ENCODE assay signal across 8 cellular contexts in the genomic region with DNA sequence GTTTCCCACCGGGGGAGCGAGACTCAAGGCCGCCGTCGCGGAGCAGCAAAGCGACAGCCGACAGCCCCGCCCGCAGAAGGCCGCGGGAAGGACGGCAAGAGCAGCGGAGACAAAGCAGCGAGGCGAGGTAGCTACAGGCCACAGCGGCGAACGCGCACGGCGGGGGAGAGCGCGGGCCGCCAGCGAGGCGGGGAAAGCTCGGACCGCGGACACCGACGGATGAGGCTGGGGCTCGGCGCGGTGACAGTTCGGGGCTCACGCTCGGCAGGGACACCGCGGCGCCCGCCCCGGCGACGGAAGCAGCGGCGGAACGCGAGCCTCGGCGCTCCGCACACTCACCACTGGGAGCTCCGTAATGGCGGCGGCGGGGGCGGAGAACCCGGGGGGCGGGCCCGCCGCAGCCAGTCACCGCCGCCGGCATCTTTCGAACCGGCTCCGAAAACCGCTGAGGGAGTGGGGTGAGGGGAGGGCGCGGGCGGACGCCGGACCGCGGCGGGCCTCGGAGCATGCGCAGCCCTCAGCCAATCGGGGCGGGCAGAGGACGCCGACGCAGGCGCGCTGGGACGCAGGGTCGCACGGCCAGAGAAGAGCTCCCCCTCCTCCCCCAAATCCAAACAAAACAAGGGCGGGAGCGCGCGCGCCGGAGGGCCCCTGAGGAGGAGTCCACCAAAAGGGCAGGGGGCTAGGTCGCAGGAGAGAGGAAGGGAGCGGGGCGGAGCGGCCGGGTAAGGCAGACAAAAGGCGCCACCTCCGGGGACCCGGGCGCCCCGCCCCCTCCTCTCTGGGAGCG. TPM values are rescaled to one million over a fixed set of nuclear protein-coding genes. Genes with fewer than 3 reads are reported as not detected.
A peak's percentile ranks its signal among the peaks of the same experiment; 100 is the strongest.
DNase-seq lines count a peak whose midpoint lies in the region; ATAC-seq and TF ChIP-seq lines count a peak whose summit lies in the region.

No MANE protein-coding gene starts in this region.

- no peaks in the 10 kb centered on the region for H3K27me3 ChIP-seq in spleen (replicated peaks in 1 of 7)

- peak; percentile 85 for TF ChIP-seq POLR2A in GM18951 (IDR thresholded peaks at IDR 0.05; ENCODE audit: extremely low read depth, insufficient read depth, insufficient read length)
- peak in 1 of 3 donors; percentile 45 for TF ChIP-seq POLR2A in spleen (IDR thresholded peaks at IDR 0.05)

- H3K9me3 ChIP-seq in spleen, result no peaks in the 10 kb centered on the region

- peak; percentile 77 for ATAC-seq in HG03175 (IDR thresholded peaks at IDR 0.05; ENCODE audit: unreplicated experiment)
- ATAC-seq in activated B cell treated with CpG ODN at 0.5 μM for 24 hours (ENCODE audit: low read depth), result peak; percentile 74

- H3K36me3 ChIP-seq in spleen, result peaks cover 0 to 2% (median 0%) of the 10 kb centered on the region in 6 donors

- H3K36me3 Mint-ChIP-seq in activated B cell treated with CpG ODN at 0.5 μM for 24 hours (ENCODE audit: low read depth), result peaks cover 8% of the 10 kb centered on the region

- H3K4me1 ChIP-seq in spleen, result peaks cover 15 to 59% (median 52%) of the 10 kb centered on the region in 6 donors

- POLR2A ChIA-PET in activated B cell treated with CpG ODN at 0.5 μM for 24 hours (lab: Charles Lee), result interaction anchor here (0.7 to 3.0 kb wide), 16 partner anchors 12 to 737 kb away, joined by 3 to 20 read pairs (median 4); partner anchors contain the start of genes DDOST, KIF17, PINK1 and SH2D5

- DNase-seq in AG08395 (ENCODE audit: low spot score) (peak; percentile 98), NCI-H2227 treated with DMSO at 0.1 percent for 48 hours (lab: John Stamatoyannopoulos, UW) (peak; percentile 95), activated B cell treated with CpG ODN at 0.5 μM for 24 hours (peak; percentile 97), caudate nucleus (lab: John Stamatoyannopoulos, UW) (peak in 60 of 61 donors; percentile 44 to 98 (median 90)), inferior parietal cortex (ENCODE audit: extremely low spot score) (peak; percentile 93), spleen (peak; percentile 98)

- no peaks in the 10 kb centered on the region for H3K9me3 Mint-ChIP-seq in activated B cell treated with CpG ODN at 0.5 μM for 24 hours

- H3K4me3 Mint-ChIP-seq in activated B cell treated with CpG ODN at 0.5 μM for 24 hours, result peak overlapping the region; percentile 99

- H3K4me3 ChIP-seq in spleen, result peak overlapping the region; percentile 88 to 99 (median 96)

- H3K27ac ChIP-seq in caudate nucleus (ENCODE audit: low read depth, low read length) (peak overlapping the region; percentile 94), spleen (peak overlapping the region; percentile 96 to 99 (median 98))

- peaks cover 39% of the 10 kb centered on the region for H3K4me1 Mint-ChIP-seq in activated B cell treated with CpG ODN at 0.5 μM for 24 hours

- peak overlapping the region; percentile 97 for H3K27ac Mint-ChIP-seq in activated B cell treated with CpG ODN at 0.5 μM for 24 hours

- intact Hi-C loops in activated B cell treated with CpG ODN at 0.5 μM for 24 hours (cut with micrococcal nuclease) (loop anchor here (1.0 to 5.0 kb wide), 7 partner anchors 53 to 996 kb away; partner anchors contain the start of genes EIF4G3, KIF17, MUL1 and USP48), spleen (cut with DNase I; ENCODE audit: low total_unique reads) (loop anchor here (10.0 kb wide), 1 partner anchor 388 kb away; the partner anchor contains the start of gene EIF4G3)

- CTCF ChIA-PET in activated B cell treated with CpG ODN at 0.5 μM for 24 hours (lab: Charles Lee), result interaction anchor here (0.8 kb wide), 1 partner anchor 408 kb away, joined by 3 read pairs; no protein-coding TSS in a partner anchor

- WGBS in spleen, 5 donors, result 0 to 1% (median 0%) methylated on average over 8 to 105 of the region's 105 CpGs

- in situ Hi-C loops in GM18951 (cut with MboI; ENCODE audit: low sequenced_read_pairs, unreplicated experiment), result no loop called here

- no peak for TF ChIP-seq CTCF in activated B cell treated with CpG ODN at 0.5 μM for 24 hours (IDR thresholded peaks at IDR 0.05)
- peak in 4 of 11 experiments; percentile 10 to 47 (median 20) for TF ChIP-seq CTCF in spleen (IDR thresholded peaks at IDR 0.05 in 8 of 11, conservative IDR thresholded peaks at IDR 0.05 in 3 of 11)

- no peaks in the 10 kb centered on the region for H3K27me3 Mint-ChIP-seq in activated B cell treated with CpG ODN at 0.5 μM for 24 hours

RNA-seq across cellular contexts. Expression of gene HP1BP3, which starts 0.6 kb away (rescaled TPM):
- 179 and 183 TPM in 2 replicates for total RNA-seq in activated B cell treated with CpG ODN at 0.5 μM for 24 hours
- 100 to 1,000 TPM; 170 to 272 (median 199) TPM for total RNA-seq in spleen
- polyA plus RNA-seq in spleen, result 10 to 100 TPM; 47.3 to 80.3 (median 65.8) TPM

RNA-seq across cellular contexts. Expression of gene SH2D5, which starts 54.0 kb away (rescaled TPM):
- total RNA-seq in activated B cell treated with CpG ODN at 0.5 μM for 24 hours, result 0.69 and 0.89 TPM in 2 replicates
- under 1 TPM in 2 of 7 donors, not detected in 5; 0.10 to 0.22 TPM for total RNA-seq in spleen
- under 1 TPM; 0.02 to 0.05 (median 0.03) TPM for polyA plus RNA-seq in spleen

Comparison
In these comparisons a context has a peak if more than half of its experiments do, and no peak if none do; other contexts are left out.
1. Peak in every context shown above with its lines: DNase-seq, ATAC-seq, H3K4me3 ChIP-seq and H3K27ac ChIP-seq.